Comparison of ENCODE assay signal across 19 cellular contexts in the genomic region with DNA sequence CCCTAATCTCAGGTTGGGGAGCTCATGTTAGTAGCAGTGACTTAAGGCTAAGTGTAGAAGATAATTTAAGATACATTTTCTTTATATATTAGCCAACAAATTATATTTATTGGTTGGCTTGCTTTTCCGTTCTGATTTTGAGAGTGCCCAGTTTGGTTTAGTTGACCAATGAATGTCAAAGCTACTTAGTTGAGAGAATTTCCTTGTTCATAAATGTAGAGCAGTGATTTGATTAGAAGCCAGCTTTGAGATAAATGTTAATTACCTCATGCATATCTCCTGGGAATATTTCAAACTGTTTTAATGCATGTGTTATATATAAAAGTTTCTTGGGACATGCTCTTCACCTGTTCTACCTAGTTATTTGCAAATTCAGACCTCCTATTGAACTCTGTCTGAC. TPM values are rescaled to one million over a fixed set of nuclear protein-coding genes. Genes with fewer than 3 reads are reported as not detected.
DNase-seq lines count a peak whose midpoint lies in the region; ATAC-seq and TF ChIP-seq lines count a peak whose summit lies in the region.
"Had no signal": no experiment of that assay in that cellular context is flagged by ENCODE, and none has a peak within 500 bp of the region (broad histone marks: within the 10 kb centered on the region; RNA-seq: fewer than 3 reads in every experiment).

No MANE protein-coding gene starts in this region.

- intact Hi-C loops in esophagus muscularis mucosa (cut with DNase I) (no loop called here), psoas muscle (cut with DNase I) (no loop called here)

- no peak overlapping the region for H2AFZ ChIP-seq in Karpas-422 (ENCODE audit: low read length)

- TF ChIP-seq CTCF in glutamatergic neuron (IDR thresholded peaks at IDR 0.05; ENCODE audit: partially characterized antibody, unreplicated experiment) (no peak), esophagus muscularis mucosa (IDR thresholded peaks at IDR 0.05) (no peak), psoas muscle (IDR thresholded peaks at IDR 0.05) (no peak)

- no peak for TF ChIP-seq EP300 in esophagus muscularis mucosa (IDR thresholded peaks at IDR 0.05)

- H3K36me3 ChIP-seq in Karpas-422 (ENCODE audit: insufficient read depth, low read length) (no peaks in the 10 kb centered on the region), esophagus muscularis mucosa (no peaks in the 10 kb centered on the region), psoas muscle (ENCODE audit: insufficient read depth in 1 of 2, low read depth in 1 of 2) (no peaks in the 10 kb centered on the region)
- H3K36me3 ChIP-seq: BLaER1, HAP-1 had no signal

- H3K79me2 ChIP-seq in Karpas-422 (ENCODE audit: low read length): no peaks in the 10 kb centered on the region

- H3K4me1 Mint-ChIP-seq in glutamatergic neuron (ENCODE audit: low read depth, unreplicated experiment): peaks cover 22% of the 10 kb centered on the region
- H3K4me1 Mint-ChIP-seq: CD4-positive, CD25-positive, alpha-beta regulatory T cell had no signal

- peaks cover 1% of the 10 kb centered on the region for H3K27me3 Mint-ChIP-seq in glutamatergic neuron (ENCODE audit: unreplicated experiment)

- 74% methylated on average over 1 of the region's 1 CpG for WGBS in esophagus muscularis mucosa
- WGBS in psoas muscle, 3 donors: 81 to 89% (median 85%) methylated on average over 1 of the region's 1 CpG

- H3K4me3 ChIP-seq in Karpas-422 (ENCODE audit: low read length) (no peak overlapping the region), esophagus muscularis mucosa (no peak overlapping the region), psoas muscle (no peak overlapping the region)
- H3K4me3 ChIP-seq: BLaER1, HAP-1 had no signal

- DNase-seq in Karpas-422 (peak; percentile 36), SK-N-DZ (ENCODE audit: low spot score) (peak; percentile 55), glutamatergic neuron (no peak), NCI-H1092 treated with DMSO at 0.1 percent for 48 hours (lab: John Stamatoyannopoulos, UW) (no peak), esophagus muscularis mucosa (ENCODE audit: extremely low spot score) (no peak), psoas muscle (no peak)
- DNase-seq: Caco-2; CD4-positive, CD25-positive, alpha-beta regulatory T cell; CD8-positive, alpha-beta T cell; DMS 273 treated with DMSO at 0.1 percent for 48 hours; DMS79; EL; GDM1; GOT3 had no signal

- no peaks in the 10 kb centered on the region for H4K20me1 ChIP-seq in Karpas-422 (ENCODE audit: insufficient read depth, low read depth, low read length)
- H4K20me1 ChIP-seq: BLaER1 had no signal

- no peak for TF ChIP-seq POLR2A in esophagus muscularis mucosa (IDR thresholded peaks at IDR 0.05; ENCODE audit: low read depth)

- H3K27me3 ChIP-seq in Karpas-422 (ENCODE audit: low read length) (no peaks in the 10 kb centered on the region), esophagus muscularis mucosa (no peaks in the 10 kb centered on the region), psoas muscle (ENCODE audit: insufficient read depth in 3 of 3, low read length in 2 of 3) (no peaks in the 10 kb centered on the region)
- H3K27me3 ChIP-seq: BLaER1 had no signal

- no peaks in the 10 kb centered on the region for H3K9me2 ChIP-seq in Karpas-422 (replicated peaks; ENCODE audit: insufficient read depth, low read length)

- H3K36me3 Mint-ChIP-seq in glutamatergic neuron (ENCODE audit: unreplicated experiment): peaks cover 6% of the 10 kb centered on the region
- H3K36me3 Mint-ChIP-seq: CD4-positive, CD25-positive, alpha-beta regulatory T cell; CD8-positive, alpha-beta T cell had no signal

- H3K9me3 ChIP-seq in Karpas-422 (ENCODE audit: low read length) (no peaks in the 10 kb centered on the region), esophagus muscularis mucosa (no peaks in the 10 kb centered on the region), psoas muscle (no peaks in the 10 kb centered on the region)
- H3K9me3 ChIP-seq: BLaER1, Caco-2, HAP-1 had no signal

- peaks cover 8% of the 10 kb centered on the region for H3K9me3 Mint-ChIP-seq in glutamatergic neuron (ENCODE audit: unreplicated experiment)
- H3K9me3 Mint-ChIP-seq: CD8-positive, alpha-beta T cell; HFFc6 had no signal

- H3K27ac ChIP-seq in Karpas-422 (ENCODE audit: low read length) (no peak overlapping the region), esophagus muscularis mucosa (replicated peaks in 1 of 4) (no peak overlapping the region), psoas muscle (no peak overlapping the region)
- H3K27ac ChIP-seq: BLaER1, C4-2B had no signal

- peak overlapping the region; percentile 54 for H3K27ac Mint-ChIP-seq in glutamatergic neuron (ENCODE audit: unreplicated experiment)
- H3K27ac Mint-ChIP-seq: CD4-positive, CD25-positive, alpha-beta regulatory T cell; CD8-positive, alpha-beta T cell; HFFc6 had no signal

- H3K4me1 ChIP-seq in Karpas-422 (ENCODE audit: low read length) (peaks cover 17% of the 10 kb centered on the region), esophagus muscularis mucosa (peaks cover 0 to 5% (median 1%) of the 10 kb centered on the region in 4 donors), psoas muscle (no peaks in the 10 kb centered on the region)
- H3K4me1 ChIP-seq: BLaER1, Caco-2, HAP-1 had no signal

- no peak for ATAC-seq in psoas muscle
- ATAC-seq: CD8-positive, alpha-beta T cell had no signal

- no peak overlapping the region for H3K9ac ChIP-seq in Karpas-422 (ENCODE audit: low read length)
- H3K9ac ChIP-seq: BLaER1 had no signal

- H3K4me2 ChIP-seq in Karpas-422 (ENCODE audit: low read depth, low read length, poor library complexity, severe bottlenecking): no peak overlapping the region
- H3K4me2 ChIP-seq: BLaER1 had no signal

- no peak overlapping the region for H3K4me3 Mint-ChIP-seq in glutamatergic neuron (ENCODE audit: unreplicated experiment)
- H3K4me3 Mint-ChIP-seq: CD4-positive, CD25-positive, alpha-beta regulatory T cell; CD8-positive, alpha-beta T cell; HFFc6 had no signal

RNA-seq across cellular contexts. Expression of a gene that starts 44.3 kb away (rescaled TPM):
- total RNA-seq in Karpas-422 (2014; rRNA removed; shearing (Covaris generic); ENCODE audit: low replicate concordance): 0.07 TPM in 1 of 2 replicates, not detected in the other
- polyA plus RNA-seq in SK-N-DZ (2014; cell fraction: cytosol; rRNA removed): 2.0 and 2.6 TPM in 2 replicates
- polyA plus RNA-seq in SK-N-DZ (2014; cell fraction: nucleus; rRNA removed): 2.4 and 3.3 TPM in 2 replicates
- total RNA-seq in glutamatergic neuron (ENCODE audit: unreplicated experiment): 3.9 TPM
- 1 to 10 TPM; 3.2 to 7.5 (median 5.4) TPM for total RNA-seq in esophagus muscularis mucosa
- total RNA-seq in psoas muscle: 1 to 10 TPM in 3 of 4 donors, under 1 TPM in 1; 0.74 to 2.5 (median 1.3) TPM
- under 1 TPM; 0.14 to 0.88 (median 0.14) TPM for polyA plus RNA-seq in psoas muscle
- total RNA-seq: A172; Caco-2; CD4-positive, CD25-positive, alpha-beta regulatory T cell; CD8-positive, alpha-beta T cell had no signal
- polyA plus RNA-seq: CD4-positive, CD25-positive, alpha-beta regulatory T cell had no signal

RNA-seq across cellular contexts. Expression of a gene that starts 57.3 kb away (rescaled TPM):
- 9.6 and 9.8 TPM in 2 replicates for total RNA-seq in Karpas-422 (2014; rRNA removed; shearing (Covaris generic); ENCODE audit: low replicate concordance)
- 17.0 and 18.2 TPM in 2 replicates for polyA plus RNA-seq in SK-N-DZ (2014; cell fraction: cytosol; rRNA removed)
- 8.7 and 9.5 TPM in 2 replicates for polyA plus RNA-seq in SK-N-DZ (2014; cell fraction: nucleus; rRNA removed)
- total RNA-seq in glutamatergic neuron (ENCODE audit: unreplicated experiment) (169 TPM), esophagus muscularis mucosa (10 to 100 TPM; 56.5 to 99.7 (median 77.3) TPM), psoas muscle (10 to 100 TPM; 51.4 to 83.8 (median 78.6) TPM)
- polyA plus RNA-seq in psoas muscle: 10 to 100 TPM; 12.2 to 53.8 (median 38.1) TPM

Comparison
In these comparisons a context has a peak if more than half of its experiments do, and no peak if none do; other contexts are left out.
1. DNase-seq: peak in Karpas-422 (single experiment) and SK-N-DZ (single experiment); none in glutamatergic neuron (single experiment), NCI-H1092 treated with DMSO at 0.1 percent for 48 hours (single experiment), esophagus muscularis mucosa (single experiment) and psoas muscle (0 of 2).